In genomic region chr7:158494162-158494586, GRCh38 we compare ENCODE assay signal across 13 cellular contexts.
DNase-seq lines count a peak whose midpoint lies in the region; ATAC-seq and TF ChIP-seq lines count a peak whose summit lies in the region.
"Had no signal": no experiment of that assay in that cellular context is flagged by ENCODE, and none has a peak within 500 bp of the region (broad histone marks: within the 10 kb centered on the region; RNA-seq: fewer than 3 reads in every experiment).

No MANE protein-coding gene starts in this region.

- peak in 1 of 2 donors; percentile 11 for DNase-seq in activated naive CD4-positive, alpha-beta T cell treated with anti-CD3 and anti-CD28 coated beads, Interleukin-2, amount 50 U/mL, for 72 hours (ENCODE audit: low spot score in 2 of 2)
- no peak for DNase-seq in activated naive CD4-positive, alpha-beta T cell treated with anti-CD3 and anti-CD28 coated beads, Interleukin-2, amount 10 ng/mL, durations not matched to agents 7 days and 5 days
- no peak for DNase-seq in H9
- peak; percentile 51 for DNase-seq in PC-3
- peak; percentile 64 for DNase-seq in spleen
- DNase-seq in DMS79 (lab: John Stamatoyannopoulos, UW): no peak
- no peak for DNase-seq in NCI-H1694 (lab: John Stamatoyannopoulos, UW)
- DNase-seq: activated CD8-positive, alpha-beta memory T cell treated with anti-CD3 and anti-CD28 coated beads, Interleukin-2, amount 50 U/mL, for 4 hours; CD4-positive, CD25-positive, alpha-beta regulatory T cell; heart left ventricle; stimulated activated naive CD4-positive, alpha-beta T cell had no signal

- H4K8ac ChIP-seq in H9 (replicated peaks; ENCODE audit: insufficient read length, low read depth, low read length): no peak overlapping the region

- H3K4ac ChIP-seq in H9 (ENCODE audit: low read depth, low read length): no peak overlapping the region

- no CpG with 5 or more reads among the region's 7 CpGs for WGBS in H9 (ENCODE audit: extremely low coverage, insufficient read length, low lambda C conversion rate)
- 36 to 53% (median 43%) methylated on average over 6 to 7 of the region's 7 CpGs for WGBS in spleen, 5 donors

- no peaks in the 10 kb centered on the region for H3K9me2 ChIP-seq in PC-3 (replicated peaks; ENCODE audit: low read length)

- no peaks in the 10 kb centered on the region for H3K27me3 Mint-ChIP-seq in activated naive CD4-positive, alpha-beta T cell treated with anti-CD3 and anti-CD28 coated beads, Interleukin-2, amount 10 ng/mL, durations not matched to agents 7 days and 5 days
- peaks cover 2% of the 10 kb centered on the region for H3K27me3 Mint-ChIP-seq in H9 (ENCODE audit: low read depth)
- H3K27me3 Mint-ChIP-seq: CD4-positive, CD25-positive, alpha-beta regulatory T cell had no signal

- H3K79me1 ChIP-seq in H9 (ENCODE audit: insufficient read depth, low read depth, low read length, poor library complexity, severe bottlenecking): no peaks in the 10 kb centered on the region

- POLR2A ChIA-PET in PC-3 (lab: Charles Lee; ENCODE audit: unreplicated experiment): no interaction called here

- H3K14ac ChIP-seq in H9 (ENCODE audit: insufficient read depth, low read length): no peak overlapping the region

- H3K23ac ChIP-seq in H9 (ENCODE audit: insufficient read length, low read depth, low read length): no peak overlapping the region

- no peak overlapping the region for H3K18ac ChIP-seq in H9 (ENCODE audit: insufficient read length, low read depth, low read length)

- TF ChIP-seq CTCF in H9 (conservative IDR thresholded peaks at IDR 0.05) (peak; percentile 46; the same call in 2 of the 3 replicates), PC-3 (conservative IDR thresholded peaks at IDR 0.05; ENCODE audit: low read depth, low read length) (peak; percentile 59), spleen (IDR thresholded peaks at IDR 0.05 in 8 of 11, conservative IDR thresholded peaks at IDR 0.05 in 3 of 11) (no peak)

- H2BK20ac ChIP-seq in H9 (ENCODE audit: low read depth, low read length, poor library complexity, severe bottlenecking): no peak overlapping the region

- H2BK15ac ChIP-seq in H9 (ENCODE audit: low read depth, low read length): no peak overlapping the region

- no peaks in the 10 kb centered on the region for H3K4me1 Mint-ChIP-seq in activated naive CD4-positive, alpha-beta T cell treated with anti-CD3 and anti-CD28 coated beads, Interleukin-2, amount 10 ng/mL, durations not matched to agents 7 days and 5 days
- H3K4me1 Mint-ChIP-seq in H9: peaks cover 48 to 53% of the 10 kb centered on the region in 2 experiments
- H3K4me1 Mint-ChIP-seq: CD4-positive, CD25-positive, alpha-beta regulatory T cell had no signal

- H3T11ph ChIP-seq in H9 (ENCODE audit: low read length): no peak overlapping the region

- no peaks in the 10 kb centered on the region for H3F3A ChIP-seq in PC-3 (ENCODE audit: low read length, unreplicated experiment)

- no peak overlapping the region for H2AFZ ChIP-seq in H9 (ENCODE audit: low read length)
- no peak overlapping the region for H2AFZ ChIP-seq in PC-3 (ENCODE audit: low read length)

- H3K4me3 Mint-ChIP-seq in activated naive CD4-positive, alpha-beta T cell treated with anti-CD3 and anti-CD28 coated beads, Interleukin-2, amount 10 ng/mL, durations not matched to agents 7 days and 5 days: no peak overlapping the region
- H3K4me3 Mint-ChIP-seq in H9: 0 out of 5 replicates have a peak overlapping the region, but pooled peaks of 1 of the 2 experiments have one; percentile 5
- H3K4me3 Mint-ChIP-seq: T-helper 2 cell treated with Interferon-gamma antibody and Interleukin-4, amounts not matched to agents 5 μg/mL and 100 μg/mL, for 36 hours had no signal

- H3K56ac ChIP-seq in H9 (ENCODE audit: insufficient read length, low read depth, low read length): no peak overlapping the region

- TF ChIP-seq POLR2A in spleen (IDR thresholded peaks at IDR 0.05): no peak

- no peak overlapping the region for H4K91ac ChIP-seq in H9 (ENCODE audit: insufficient read length, low read depth, low read length)

- no peak overlapping the region for H2AK5ac ChIP-seq in H9 (ENCODE audit: insufficient read length, low read length)

- H3K36me3 Mint-ChIP-seq in activated naive CD4-positive, alpha-beta T cell treated with anti-CD3 and anti-CD28 coated beads, Interleukin-2, amount 50 U/mL, for 72 hours: no peaks in the 10 kb centered on the region
- no peaks in the 10 kb centered on the region for H3K36me3 Mint-ChIP-seq in activated naive CD4-positive, alpha-beta T cell treated with anti-CD3 and anti-CD28 coated beads, Interleukin-2, amount 10 ng/mL, durations not matched to agents 7 days and 5 days
- H3K36me3 Mint-ChIP-seq in H9 (ENCODE audit: insufficient read depth in 1 of 3, low read depth in 3 of 3): no peaks in the 10 kb centered on the region; a peak in 1 of 7 replicates
- H3K36me3 Mint-ChIP-seq: CD4-positive, CD25-positive, alpha-beta regulatory T cell had no signal

- no TSS peak for BruUV-seq in PC-3 (replicated peaks; lab: Mats Ljungman, UMichigan)

- H3K79me2 ChIP-seq in H9 (ENCODE audit: insufficient read depth, low read length) (no peaks in the 10 kb centered on the region), PC-3 (ENCODE audit: low read length) (no peaks in the 10 kb centered on the region)

- H3K4me2 ChIP-seq in H9 (ENCODE audit: insufficient read depth, insufficient read length, low read length): no peak overlapping the region
- H3K4me2 ChIP-seq in PC-3 (ENCODE audit: low read length): no peak overlapping the region

- H3K23me2 ChIP-seq in H9 (ENCODE audit: insufficient read length, low read depth, low read length, poor library complexity, severe bottlenecking): peaks cover 7% of the 10 kb centered on the region

- H3K9me3 ChIP-seq in H9 (ENCODE audit: control insufficient read depth, low read depth, low read length) (no peaks in the 10 kb centered on the region), PC-3 (ENCODE audit: low read length) (no peaks in the 10 kb centered on the region), spleen (no peaks in the 10 kb centered on the region)
- H3K9me3 ChIP-seq: heart left ventricle had no signal

- intact Hi-C loops in PC-3 (cut with micrococcal nuclease) (loop anchor here (10.0 kb wide), 1 partner anchor 91 kb away; the partner anchor contains the start of gene PTPRN2), spleen (cut with DNase I; ENCODE audit: low total_unique reads) (no loop called here)

- H4K20me1 ChIP-seq in H9 (ENCODE audit: control insufficient read depth, insufficient read depth, insufficient read length) (no peaks in the 10 kb centered on the region), PC-3 (ENCODE audit: low read length) (no peaks in the 10 kb centered on the region)

- H3K9ac ChIP-seq in H9 (ENCODE audit: extremely low read depth, insufficient read length, low read length) (no peak overlapping the region), PC-3 (ENCODE audit: low read length) (no peak overlapping the region)

- ATAC-seq in activated naive CD4-positive, alpha-beta T cell treated with anti-CD3 and anti-CD28 coated beads, Interleukin-2, amount 50 U/mL, for 72 hours: peak; percentile 50 to 55
- ATAC-seq in PC-3: peak; percentile 74
- ATAC-seq in HG03139 (IDR thresholded peaks at IDR 0.05; ENCODE audit: unreplicated experiment): no peak
- ATAC-seq: heart left ventricle had no signal

- H3K27me3 ChIP-seq in H9 (ENCODE audit: insufficient read depth, low read length) (no peaks in the 10 kb centered on the region), PC-3 (ENCODE audit: low read length) (no peaks in the 10 kb centered on the region), spleen (replicated peaks in 1 of 7) (peaks cover 0 to 61% (median 0%) of the 10 kb centered on the region in 7 donors)

- no peak overlapping the region for H2BK5ac ChIP-seq in H9 (ENCODE audit: insufficient read length, low read length)

- H2BK12ac ChIP-seq in H9 (ENCODE audit: insufficient read length, low read depth, low read length): no peak overlapping the region

- H3K27ac ChIP-seq in H9 (ENCODE audit: insufficient read length, low read depth, low read length): no peak overlapping the region
- no peak overlapping the region for H3K27ac ChIP-seq in PC-3 (ENCODE audit: low read length)
- H3K27ac ChIP-seq in spleen: no peak overlapping the region
- H3K27ac ChIP-seq: heart left ventricle had no signal

- no peak overlapping the region for H4K5ac ChIP-seq in H9 (ENCODE audit: insufficient read length, low read depth, low read length)

- H3K9me3 Mint-ChIP-seq in activated naive CD4-positive, alpha-beta T cell treated with anti-CD3 and anti-CD28 coated beads, Interleukin-2, amount 50 U/mL, for 72 hours: no peaks in the 10 kb centered on the region
- no peaks in the 10 kb centered on the region for H3K9me3 Mint-ChIP-seq in activated naive CD4-positive, alpha-beta T cell treated with anti-CD3 and anti-CD28 coated beads, Interleukin-2, amount 10 ng/mL, durations not matched to agents 7 days and 5 days
- H3K9me3 Mint-ChIP-seq in H9: no peaks in the 10 kb centered on the region
- H3K9me3 Mint-ChIP-seq: CD4-positive, CD25-positive, alpha-beta regulatory T cell; T-helper 2 cell treated with Interferon-gamma antibody and Interleukin-4, amounts not matched to agents 5 μg/mL and 100 μg/mL, for 36 hours had no signal

- no peak overlapping the region for H2BK120ac ChIP-seq in H9 (ENCODE audit: low read depth, low read length, poor library complexity, severe bottlenecking)

- H3K4me3 ChIP-seq in PC-3 (ENCODE audit: low read length) (no peak overlapping the region), spleen (no peak overlapping the region)
- H3K4me3 ChIP-seq: heart left ventricle had no signal

- CTCF ChIA-PET in activated naive CD4-positive, alpha-beta T cell treated with anti-CD3 and anti-CD28 coated beads, Interleukin-2, amount 10 ng/mL, durations not matched to agents 7 days and 5 days (lab: Charles Lee): interaction anchor here (1.3 kb wide), 1 partner anchor 483 kb away, joined by 5 read pairs; no protein-coding TSS in a partner anchor
- CTCF ChIA-PET in PC-3 (lab: Charles Lee): no interaction called here

- no peaks in the 10 kb centered on the region for H3K36me3 ChIP-seq in PC-3 (ENCODE audit: low read depth, low read length)
- H3K36me3 ChIP-seq in spleen: no peaks in the 10 kb centered on the region
- H3K36me3 ChIP-seq: heart left ventricle had no signal

- no peak overlapping the region for H3K27ac Mint-ChIP-seq in activated naive CD4-positive, alpha-beta T cell treated with anti-CD3 and anti-CD28 coated beads, Interleukin-2, amount 50 U/mL, for 72 hours
- no peak overlapping the region for H3K27ac Mint-ChIP-seq in activated naive CD4-positive, alpha-beta T cell treated with anti-CD3 and anti-CD28 coated beads, Interleukin-2, amount 10 ng/mL, durations not matched to agents 7 days and 5 days
- peak overlapping the region in 1 of 3 experiments; percentile 70; a peak in 1 of 7 replicates for H3K27ac Mint-ChIP-seq in H9
- H3K27ac Mint-ChIP-seq: T-helper 2 cell treated with Interferon-gamma antibody and Interleukin-4, amounts not matched to agents 5 μg/mL and 100 μg/mL, for 36 hours had no signal

- H3K4me1 ChIP-seq in H9 (ENCODE audit: insufficient read depth, low read length) (peaks cover 4% of the 10 kb centered on the region; the same call in 1 of the 2 replicates), PC-3 (ENCODE audit: insufficient read depth, low read length) (no peaks in the 10 kb centered on the region), spleen (peaks cover 0 to 7% (median 0%) of the 10 kb centered on the region in 6 donors)
- H3K4me1 ChIP-seq: heart left ventricle had no signal

Comparison
In these comparisons a context has a peak if more than half of its experiments do, and no peak if none do; other contexts are left out.
1. DNase-seq: peak in PC-3 (single experiment) and spleen (single experiment); none in activated naive CD4-positive, alpha-beta T cell treated with anti-CD3 and anti-CD28 coated beads, Interleukin-2, amount 10 ng/mL, durations not matched to agents 7 days and 5 days (single experiment), H9 (single experiment), DMS79 (single experiment) and NCI-H1694 (single experiment).
2. CTCF ChIP-seq: peak in H9 (single experiment) and PC-3 (single experiment); none in spleen (0 of 11).